ENCODE assay signal across 1 cellular context in genomic region chr22:38257650-38258246, GRCh38.
TF ChIP-seq lines count a peak whose summit lies in the region.

No MANE protein-coding gene starts in this region.

TF ChIP-seq in HepG2, 621 proteins besides CTCF, POLR2A, EP300 and RAD21:
- peak; percentile 31; the same call in 1 of the 2 replicates for TF ChIP-seq ZNF687 (CRISPR knock-in tag; IDR thresholded peaks at IDR 0.05)
- TF ChIP-seq HNF4A (CRISPR knock-in tag; IDR thresholded peaks at IDR 0.05) = peak; percentile 51; the same call in 1 of the 2 replicates
- TF ChIP-seq MEF2D (CRISPR knock-in tag; IDR thresholded peaks at IDR 0.05) = 0 out of 2 replicates have a peak, but pooled peaks have one; percentile 18
- peak; percentile 16; the same call in 1 of the 2 replicates for TF ChIP-seq SMC3 (IDR thresholded peaks at IDR 0.05; ENCODE audit: low read length)
- TF ChIP-seq ZEB1 (IDR thresholded peaks at IDR 0.05; ENCODE audit: insufficient replicate concordance, low read depth) = peak; percentile 67
- TF ChIP-seq SAP130 (CRISPR knock-in tag; IDR thresholded peaks at IDR 0.05; ENCODE audit: low read depth) = peak; percentile 34; the same call in 1 of the 2 replicates
- TF ChIP-seq SALL1 (CRISPR knock-in tag; IDR thresholded peaks at IDR 0.05) = peak; percentile 20; the same call in 1 of the 2 replicates
- TF ChIP-seq NR2F1 (CRISPR knock-in tag; IDR thresholded peaks at IDR 0.05) = no peak
- peak; percentile 44; the same call in 1 of the 2 replicates for TF ChIP-seq ZNF768 (CRISPR knock-in tag; IDR thresholded peaks at IDR 0.05)
- TF ChIP-seq STAG1 (CRISPR knock-in tag; IDR thresholded peaks at IDR 0.05) = peak; percentile 31
- no peak for TF ChIP-seq REPIN1 (CRISPR knock-in tag; IDR thresholded peaks at IDR 0.05; ENCODE audit: borderline replicate concordance, low read depth)
- TF ChIP-seq KLF6 (CRISPR knock-in tag; IDR thresholded peaks at IDR 0.05) = no peak
- peak; percentile 49 for TF ChIP-seq TEAD3 (CRISPR knock-in tag; optimal IDR thresholded peaks at IDR 0.05; ENCODE audit: borderline replicate concordance)
TF ChIP-seq in HepG2: peak in this region for 10.
